ENCODE assay signal across 7 cellular contexts in genomic region chr15:40595219-40595618, GRCh38. TPM values are rescaled to one million over a fixed set of nuclear protein-coding genes. Genes with fewer than 3 reads are reported as not detected.
A peak's percentile ranks its signal among the peaks of the same experiment; 100 is the strongest.
DNase-seq lines count a peak whose midpoint lies in the region; ATAC-seq and TF ChIP-seq lines count a peak whose summit lies in the region.

No MANE protein-coding gene starts in this region.

- H2BK120ac ChIP-seq in trophoblast cell (ENCODE audit: insufficient read depth, low read length, poor library complexity): no peak overlapping the region

- H3K4me3 ChIP-seq in H7 (ENCODE audit: insufficient read depth, low read depth, low read length) (peak overlapping the region; percentile 95; the same call in 1 of the 2 replicates), Panc1 (ENCODE audit: low read depth in 2 of 2, low read length in 2 of 2) (peak overlapping the region; percentile 68 to 77), epithelial cell of proximal tubule (ENCODE audit: low read depth, low read length) (peak overlapping the region; percentile 83), trophoblast cell (ENCODE audit: low read depth, low read length) (no peak overlapping the region)

- no peak overlapping the region for H3K4ac ChIP-seq in trophoblast cell (ENCODE audit: low read depth, low read length)

- peaks cover 3% of the 10 kb centered on the region for H3K79me1 ChIP-seq in trophoblast cell (ENCODE audit: low read length)

- peaks cover 5% of the 10 kb centered on the region for H3K79me2 ChIP-seq in trophoblast cell (ENCODE audit: control insufficient read depth, insufficient read depth, low read length, poor library complexity)

- DNase-seq in H7 (no peak), Panc1 (ENCODE audit: low read depth, low spot score) (no peak), epithelial cell of proximal tubule (ENCODE audit: low read depth) (no peak), trophoblast cell (no peak), DMS114 treated with DMSO at 0.1 percent for 48 hours (lab: John Stamatoyannopoulos, UW; ENCODE audit: unreplicated experiment) (no peak)
- no peak for DNase-seq in activated CD8-positive, alpha-beta memory T cell treated with anti-CD3 and anti-CD28 coated beads for 24 hours

- intact Hi-C loops in Panc1 (cut with micrococcal nuclease; ENCODE audit: unreplicated experiment): no loop called here

- ATAC-seq in Panc1 (no peak), HG03432 (IDR thresholded peaks at IDR 0.05; ENCODE audit: unreplicated experiment) (no peak)

- no peak overlapping the region for H3K23ac ChIP-seq in trophoblast cell (ENCODE audit: low read length)

- H4K12ac ChIP-seq in trophoblast cell (ENCODE audit: low read depth, low read length): no peak overlapping the region

- H3K18ac ChIP-seq in trophoblast cell (ENCODE audit: low read length): no peak overlapping the region

- TF ChIP-seq CTCF in Panc1 (IDR thresholded peaks at IDR 0.05) (no peak), epithelial cell of proximal tubule (conservative IDR thresholded peaks at IDR 0.05; ENCODE audit: low read depth, low read length) (no peak)

- no peak overlapping the region for H4K8ac ChIP-seq in trophoblast cell (ENCODE audit: low read depth, low read length)

- H2AFZ ChIP-seq in trophoblast cell (ENCODE audit: insufficient read depth, low read length, poor library complexity): no peak overlapping the region

- H3K4me1 ChIP-seq in Panc1 (ENCODE audit: control insufficient read depth, insufficient read depth, low read length) (peaks cover 29% of the 10 kb centered on the region), trophoblast cell (ENCODE audit: control insufficient read depth in 1 of 2, insufficient read depth in 2 of 2, low read length in 2 of 2) (no peaks in the 10 kb centered on the region)

- no peaks in the 10 kb centered on the region for H3K27me3 ChIP-seq in H7 (ENCODE audit: control insufficient read depth, insufficient read depth, low read length)
- no peaks in the 10 kb centered on the region for H3K27me3 ChIP-seq in Panc1 (ENCODE audit: control insufficient read depth, insufficient read depth, low read length)
- no peaks in the 10 kb centered on the region for H3K27me3 ChIP-seq in trophoblast cell (ENCODE audit: insufficient read depth, low read length)

- BruUV-seq in Panc1 (replicated peaks; lab: Mats Ljungman, UMichigan): no TSS peak

- CTCF ChIA-PET in Panc1 (lab: Charles Lee): no interaction called here

- H3K9ac ChIP-seq in trophoblast cell (ENCODE audit: low read length): no peak overlapping the region

- H3K9me3 ChIP-seq in Panc1 (ENCODE audit: control insufficient read depth, insufficient read depth, low read depth, low read length) (no peaks in the 10 kb centered on the region), trophoblast cell (ENCODE audit: insufficient read depth, low read depth, low read length) (no peaks in the 10 kb centered on the region)

- H2BK12ac ChIP-seq in trophoblast cell (ENCODE audit: low read length): no peak overlapping the region

- H2BK5ac ChIP-seq in trophoblast cell (ENCODE audit: low read depth, low read length, poor library complexity): no peak overlapping the region

- H3K4me2 ChIP-seq in trophoblast cell (ENCODE audit: low read length): peak overlapping the region; percentile 74

- H3K27ac ChIP-seq in Panc1 (ENCODE audit: low read length): peak overlapping the region; percentile 97
- H3K27ac ChIP-seq in trophoblast cell (ENCODE audit: low read depth, low read length): no peak overlapping the region

- H3K36me3 ChIP-seq in H7 (replicated peaks; ENCODE audit: control insufficient read depth, insufficient read depth, low read length): no peaks in the 10 kb centered on the region
- H3K36me3 ChIP-seq in Panc1 (ENCODE audit: control insufficient read depth, insufficient read depth, low read length): peaks cover 3% of the 10 kb centered on the region; the same call in 1 of the 2 replicates
- H3K36me3 ChIP-seq in trophoblast cell (ENCODE audit: control insufficient read depth in 1 of 2, insufficient read depth in 2 of 2, low read length in 2 of 2): no peaks in the 10 kb centered on the region

- H3K14ac ChIP-seq in trophoblast cell (ENCODE audit: low read length): no peak overlapping the region

- no peak overlapping the region for H2AK5ac ChIP-seq in trophoblast cell (ENCODE audit: low read length)

- 100% methylated on average over 4 of the region's 5 CpGs for WGBS in trophoblast cell (ENCODE audit: extremely low coverage, insufficient coverage, insufficient read length)

- POLR2A ChIA-PET in Panc1 (lab: Charles Lee): interaction anchor here (0.9 kb wide), 1 partner anchor 189 kb away, joined by 4 read pairs; no protein-coding TSS in a partner anchor

- in situ Hi-C loops in Panc1 (cut with HindIII; ENCODE audit: low pct_unique_long_range_greater_than_20kb, low sequenced_read_pairs): no loop called here

- no peak overlapping the region for H4K91ac ChIP-seq in trophoblast cell (ENCODE audit: low read depth, low read length)

RNA-seq across cellular contexts. Expression of gene KNL1, which starts 1.2 kb away (rescaled TPM):
- total RNA-seq in H7 (2014; rRNA removed; shearing (Covaris generic)): 28.4 and 33.9 TPM in 2 replicates
- 28.9 TPM for total RNA-seq in Panc1 (2021; ENCODE audit: unreplicated experiment)
- polyA plus RNA-seq in Panc1 (2012; ENCODE audit: insufficient read length): 7.2 TPM
- 23.9 and 31.3 TPM in 2 replicates for total RNA-seq in epithelial cell of proximal tubule
- 10.1 and 11.0 TPM in 2 replicates for polyA plus RNA-seq in trophoblast cell (2013)

RNA-seq across cellular contexts. Expression of gene RPUSD2, which starts 26.1 kb away (rescaled TPM):
- total RNA-seq in H7 (2014; rRNA removed; shearing (Covaris generic)): 30.5 and 38.1 TPM in 2 replicates
- total RNA-seq in Panc1 (2021; ENCODE audit: unreplicated experiment): 17.5 TPM
- 15.3 TPM for polyA plus RNA-seq in Panc1 (2012; ENCODE audit: insufficient read length)
- 10.1 and 17.9 TPM in 2 replicates for total RNA-seq in epithelial cell of proximal tubule
- polyA plus RNA-seq in trophoblast cell (2013): 6.3 and 6.5 TPM in 2 replicates

RNA-seq across cellular contexts. Expression of gene CCDC32, which starts 30.4 kb away (rescaled TPM):
- 12.3 and 17.2 TPM in 2 replicates for total RNA-seq in H7 (2014; rRNA removed; shearing (Covaris generic))
- total RNA-seq in Panc1 (2021; ENCODE audit: unreplicated experiment) (29.8 TPM), epithelial cell of proximal tubule (19.7 and 32.8 TPM in 2 replicates)
- 17.5 TPM for polyA plus RNA-seq in Panc1 (2012; ENCODE audit: insufficient read length)
- 15.4 and 16.5 TPM in 2 replicates for polyA plus RNA-seq in trophoblast cell (2013)
